Comparison of ENCODE assay signal across 1 cellular context in genomic region chr7:148962823-148963582, GRCh38.
TF ChIP-seq lines count a peak whose summit lies in the region.

No MANE protein-coding gene starts in this region.

TF ChIP-seq in A549, 52 proteins besides CTCF, POLR2A, EP300 and RAD21 (continued from another document):
- TF ChIP-seq HMGXB4 (CRISPR knock-in tag; IDR thresholded peaks at IDR 0.05; ENCODE audit: borderline replicate concordance) (peak; percentile 28; the same call in 1 of the 2 replicates), NR3C1 (IDR thresholded peaks at IDR 0.05) (no peak), FOSL2 (IDR thresholded peaks at IDR 0.05) (no peak), FOSL2 (CRISPR knock-in tag; IDR thresholded peaks at IDR 0.05) (no peak), MYC (IDR thresholded peaks at IDR 0.05; ENCODE audit: borderline replicate concordance, low read length) (no peak), JUN (IDR thresholded peaks at IDR 0.05) (no peak), EHF (CRISPR knock-in tag; IDR thresholded peaks at IDR 0.05) (no peak), FOXS1 (CRISPR knock-in tag; IDR thresholded peaks at IDR 0.05) (no peak), JUNB (IDR thresholded peaks at IDR 0.05) (no peak), PBX3 (IDR thresholded peaks at IDR 0.05) (no peak), REST (IDR thresholded peaks at IDR 0.05) (no peak), FOSB (CRISPR knock-in tag; IDR thresholded peaks at IDR 0.05) (no peak), TP53 (CRISPR knock-in tag; IDR thresholded peaks at IDR 0.05) (no peak), KDM5A (IDR thresholded peaks at IDR 0.05) (peak; percentile 98), NPAS2 (CRISPR knock-in tag; IDR thresholded peaks at IDR 0.05; ENCODE audit: borderline replicate concordance) (no peak), RFX5 (IDR thresholded peaks at IDR 0.05) (no peak)
- TF ChIP-seq, protein P1, sequence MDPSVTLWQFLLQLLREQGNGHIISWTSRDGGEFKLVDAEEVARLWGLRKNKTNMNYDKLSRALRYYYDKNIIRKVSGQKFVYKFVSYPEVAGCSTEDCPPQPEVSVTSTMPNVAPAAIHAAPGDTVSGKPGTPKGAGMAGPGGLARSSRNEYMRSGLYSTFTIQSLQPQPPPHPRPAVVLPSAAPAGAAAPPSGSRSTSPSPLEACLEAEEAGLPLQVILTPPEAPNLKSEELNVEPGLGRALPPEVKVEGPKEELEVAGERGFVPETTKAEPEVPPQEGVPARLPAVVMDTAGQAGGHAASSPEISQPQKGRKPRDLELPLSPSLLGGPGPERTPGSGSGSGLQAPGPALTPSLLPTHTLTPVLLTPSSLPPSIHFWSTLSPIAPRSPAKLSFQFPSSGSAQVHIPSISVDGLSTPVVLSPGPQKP (IDR thresholded peaks at IDR 0.05; ENCODE audit: low read depth, low read length): no peak
- TF ChIP-seq, protein P2, sequence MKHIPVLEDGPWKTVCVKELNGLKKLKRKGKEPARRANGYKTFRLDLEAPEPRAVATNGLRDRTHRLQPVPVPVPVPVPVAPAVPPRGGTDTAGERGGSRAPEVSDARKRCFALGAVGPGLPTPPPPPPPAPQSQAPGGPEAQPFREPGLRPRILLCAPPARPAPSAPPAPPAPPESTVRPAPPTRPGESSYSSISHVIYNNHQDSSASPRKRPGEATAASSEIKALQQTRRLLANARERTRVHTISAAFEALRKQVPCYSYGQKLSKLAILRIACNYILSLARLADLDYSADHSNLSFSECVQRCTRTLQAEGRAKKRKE (CRISPR knock-in tag; IDR thresholded peaks at IDR 0.05; ENCODE audit: low read depth): no peak
- TF ChIP-seq, protein P3, sequence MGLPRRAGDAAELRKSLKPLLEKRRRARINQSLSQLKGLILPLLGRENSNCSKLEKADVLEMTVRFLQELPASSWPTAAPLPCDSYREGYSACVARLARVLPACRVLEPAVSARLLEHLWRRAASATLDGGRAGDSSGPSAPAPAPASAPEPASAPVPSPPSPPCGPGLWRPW (IDR thresholded peaks at IDR 0.05): no peak
